ENCODE assay signal across 10 cellular contexts in the genomic region with DNA sequence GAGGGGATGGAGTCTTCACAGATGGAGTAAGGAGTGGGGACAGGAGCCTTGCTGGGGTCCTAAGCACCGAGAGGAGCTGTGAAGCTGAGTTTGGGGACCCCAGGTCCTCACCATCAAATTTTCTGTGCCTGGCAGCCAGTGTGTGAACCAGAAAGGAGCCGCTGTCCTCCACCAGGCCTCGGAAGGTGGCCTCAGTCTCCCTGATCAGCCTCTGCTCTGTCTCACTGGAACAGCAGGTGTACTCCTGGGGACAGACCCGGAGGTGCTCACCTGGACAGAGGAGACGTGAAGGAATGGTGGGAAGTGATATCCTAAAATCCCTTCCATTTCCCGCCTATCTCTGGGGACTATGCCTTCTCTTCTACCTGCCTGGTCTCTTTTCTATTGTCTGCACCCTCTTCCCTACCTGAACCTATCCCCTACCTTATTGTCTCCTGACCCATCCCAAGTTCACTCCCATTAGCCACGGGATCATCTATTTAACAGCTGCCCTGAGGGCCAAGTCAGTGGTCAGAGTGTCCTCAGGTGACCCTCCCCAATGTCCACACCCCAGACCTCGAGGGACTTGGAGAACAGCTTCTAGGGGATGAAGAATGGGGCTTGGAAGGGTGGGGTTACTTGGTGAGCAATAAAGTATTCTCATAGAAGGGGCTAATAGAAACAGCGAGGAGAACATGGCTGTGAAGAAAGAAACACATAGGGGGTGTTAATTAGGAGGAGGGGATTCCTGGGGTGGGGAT. TPM values are rescaled to one million over a fixed set of nuclear protein-coding genes. Genes with fewer than 3 reads are reported as not detected.
DNase-seq lines count a peak whose midpoint lies in the region; ATAC-seq, FAIRE-seq and TF ChIP-seq lines count a peak whose summit lies in the region.
"Had no signal": no experiment of that assay in that cellular context is flagged by ENCODE, and none has a peak within 500 bp of the region (broad histone marks: within the 10 kb centered on the region; RNA-seq: fewer than 3 reads in every experiment).

No MANE protein-coding gene starts in this region.

- SMC1A ChIA-PET in GM12878 (lab: Charles Lee; ENCODE audit: uncharacterized antibody, unreplicated experiment): interaction anchor here (0.6 to 1.1 kb wide), 2 partner anchors 15 to 99 kb away, joined by 3 to 4 read pairs; no protein-coding TSS in a partner anchor

- no peak for TF ChIP-seq RAD21 in GM12878 (IDR thresholded peaks at IDR 0.05; ENCODE audit: insufficient read depth, low read depth, low read length)

- TF ChIP-seq EP300 in GM12878 (IDR thresholded peaks at IDR 0.05; ENCODE audit: borderline replicate concordance in 1 of 2, control insufficient read depth in 1 of 2, low read depth in 2 of 2, low read length in 2 of 2): no peak

- intact Hi-C loops in GM12878 (cut with micrococcal nuclease; ENCODE audit: unreplicated experiment): loop anchor here (5.0 kb wide), 1 partner anchor 41 kb away; the partner anchor contains the start of gene PVRIG
- intact Hi-C loops in lower leg skin (cut with DNase I; ENCODE audit: low total_unique reads): no loop called here

- CTCF ChIA-PET in BJ (lab: Yijun Ruan, JAX) (interaction anchor here (1.4 kb wide), 1 partner anchor 15 kb away, joined by 3 read pairs; no protein-coding TSS in a partner anchor), GM12878 (lab: Yijun Ruan, JAX) (interaction anchor here (1.0 to 4.3 kb wide), 3 partner anchors 13 to 44 kb away, joined by 3 to 36 read pairs (median 7); no protein-coding TSS in a partner anchor)

- H3K27ac ChIP-seq in HUES6 (ENCODE audit: low read depth, low read length) (no peak overlapping the region), GM12878 (ENCODE audit: control insufficient read depth, insufficient read depth) (no peak overlapping the region)

- ATAC-seq in GM12878: no peak

- TF ChIP-seq CTCF in BJ (IDR thresholded peaks at IDR 0.05; ENCODE audit: insufficient read depth, low read depth, low read length) (no peak), GM12878 (IDR thresholded peaks at IDR 0.05 in 2 of 3, conservative IDR thresholded peaks at IDR 0.05 in 1 of 3; ENCODE audit: control insufficient read depth in 2 of 3, extremely low read depth in 1 of 3, insufficient read depth in 1 of 3, low read depth in 3 of 3, low read length in 3 of 3) (no peak), lower leg skin (IDR thresholded peaks at IDR 0.05) (no peak)

- H3K9ac ChIP-seq in HUES6 (ENCODE audit: low read length) (no peak overlapping the region), GM12878 (ENCODE audit: control insufficient read depth, insufficient read depth, low read length) (no peak overlapping the region)

- H3K27me3 ChIP-seq in BJ (ENCODE audit: control insufficient read depth, insufficient read depth, low read length) (no peaks in the 10 kb centered on the region), HUES6 (ENCODE audit: control insufficient read depth, insufficient read depth, low read length) (peaks cover 20% of the 10 kb centered on the region), GM12878 (replicated peaks in 1 of 2; ENCODE audit: control insufficient read depth in 2 of 2, insufficient read depth in 2 of 2, low read length in 1 of 2) (peaks cover 0 to 4% of the 10 kb centered on the region in 2 experiments; a peak in 1 of 4 replicates)

- RAD21 ChIA-PET in GM12878 (lab: Charles Lee; ENCODE audit: unreplicated experiment): no interaction called here

- in situ Hi-C loops in GM12878 (cut with MboI): no loop called here

- TF ChIP-seq POLR2A in GM12878 (IDR thresholded peaks at IDR 0.05; ENCODE audit: low read depth, low read length) (no peak), lower leg skin (IDR thresholded peaks at IDR 0.05) (no peak), GM12891 (IDR thresholded peaks at IDR 0.05; ENCODE audit: low read depth, low read length) (no peak)

- H2AFZ ChIP-seq in GM12878 (ENCODE audit: control insufficient read depth, low read depth, low read length): no peak overlapping the region

- peaks cover 6% of the 10 kb centered on the region for H3K4me1 ChIP-seq in HUES6 (ENCODE audit: control insufficient read depth, insufficient read depth, low read length)
- peaks cover 11% of the 10 kb centered on the region for H3K4me1 ChIP-seq in GM12878 (ENCODE audit: control insufficient read depth, insufficient read depth, low read length)

- DNase-seq in BJ (ENCODE audit: low read depth): no peak
- no peak for DNase-seq in GM12878 (ENCODE audit: low read depth, low spot score)
- peak; percentile 63 for DNase-seq in myocyte (ENCODE audit: low read depth)
- no peak for DNase-seq in lower leg skin (ENCODE audit: low spot score in 2 of 2)
- DNase-seq in GM12891 (ENCODE audit: insufficient read length, low spot score): no peak
- no peak for DNase-seq in NOMO-1 (lab: John Stamatoyannopoulos, UW; ENCODE audit: unreplicated experiment in 2 of 2)
- no peak for DNase-seq in cortex of kidney (lab: John Stamatoyannopoulos, UW)
- DNase-seq: NCI-H1417 treated with DMSO at 0.1 percent for 48 hours; stimulated activated naive CD4-positive, alpha-beta T cell treated with Interleukin-2 at 50 U/mL for 16 hours had no signal

- H3K4me3 ChIP-seq in BJ (ENCODE audit: low read depth, low read length) (peak overlapping the region; percentile 49), HUES6 (ENCODE audit: low read depth, low read length) (peak overlapping the region; percentile 79), GM12878 (no peak overlapping the region; the same call in 1 of the 2 replicates), lower leg skin (ENCODE audit: low read depth, poor library complexity, severe bottlenecking) (no peak overlapping the region)

- WGBS in GM12878 (ENCODE audit: insufficient coverage, insufficient replicate concordance, low lambda C conversion rate, missing lambda C conversion rate): 35% methylated on average over 9 of the region's 9 CpGs
- WGBS in lower leg skin, 2 donors: 68 to 72% methylated on average over 9 of the region's 9 CpGs

- peak overlapping the region; percentile 98 for H3K4me2 ChIP-seq in GM12878 (ENCODE audit: control insufficient read depth, insufficient read depth)

- H3K9me3 ChIP-seq in HUES6 (ENCODE audit: control insufficient read depth, insufficient read depth, low read depth, low read length) (no peaks in the 10 kb centered on the region), GM12878 (replicated peaks; ENCODE audit: control insufficient read depth, insufficient read depth, low read length) (no peaks in the 10 kb centered on the region)

- no peak for FAIRE-seq in GM12878 (lab: Jason Lieb, UNC)
- no peak for FAIRE-seq in GM12891 (lab: Jason Lieb, UNC)

- H4K20me1 ChIP-seq in GM12878 (ENCODE audit: control insufficient read depth, insufficient read depth): no peaks in the 10 kb centered on the region

- POLR2A ChIA-PET in BJ (lab: Charles Lee) (interaction anchor here (0.6 kb wide), 1 partner anchor 66 kb away, joined by 15 read pairs; no protein-coding TSS in a partner anchor), GM12878 (lab: Charles Lee) (interaction anchor here (1.4 kb wide), 1 partner anchor 9 kb away, joined by 3 read pairs; no protein-coding TSS in a partner anchor)

- no TSS peak for BruUV-seq in GM12878 (replicated peaks; lab: Mats Ljungman, UMichigan)

- H3K36me3 ChIP-seq in BJ (ENCODE audit: control insufficient read depth, insufficient read depth, low read length) (no peaks in the 10 kb centered on the region), HUES6 (ENCODE audit: control insufficient read depth, insufficient read depth, low read length) (peaks cover 25% of the 10 kb centered on the region; the same call in 1 of the 2 replicates), GM12878 (ENCODE audit: control insufficient read depth in 2 of 2, insufficient read depth in 2 of 2, low read length in 1 of 2) (no peaks in the 10 kb centered on the region)

- H3K79me2 ChIP-seq in GM12878 (ENCODE audit: control insufficient read depth, insufficient read depth, low read length): no peaks in the 10 kb centered on the region

RNA-seq across cellular contexts. Expression of gene GPC2, which starts 0.9 kb away (rescaled TPM):
- polyA plus RNA-seq in BJ (2011; rRNA removed): 1.3 and 1.9 TPM in 2 replicates
- polyA minus RNA-seq in BJ (2011; rRNA and poly(A)+ RNA removed): 0.71 and 1.3 TPM in 2 replicates
- total RNA-seq in GM12878 (2013; cell fraction: nucleolus; rRNA removed): 4.9 and 6.6 TPM in 2 replicates
- total RNA-seq in GM12878 (2014; rRNA removed): 3.0 and 3.9 TPM in 2 replicates
- 0.85 and 0.92 TPM in 2 replicates for total RNA-seq in GM12878 (2014; rRNA removed; fragmentation: Illumina TruSeq; extraction: Trizol)
- 3.9 and 5.1 TPM in 2 replicates for total RNA-seq in GM12878 (2021)
- polyA plus RNA-seq in GM12878 (2011; ENCODE audit: low read depth): 1.6 TPM
- polyA plus RNA-seq in GM12878 (2011; rRNA removed): 0.45 and 0.65 TPM in 2 replicates
- 1.0 and 1.7 TPM in 2 replicates for polyA plus RNA-seq in GM12878 (2011; cell fraction: cytosol; rRNA removed)
- polyA plus RNA-seq in GM12878 (2011; cell fraction: nucleus; rRNA removed): 4.8 and 5.6 TPM in 2 replicates
- 1.3 and 1.4 TPM in 2 replicates for polyA plus RNA-seq in GM12878 (2012)
- 0.24 and 0.98 TPM in 2 replicates for polyA plus RNA-seq in GM12878 (2014; fragmentation: Illumina TruSeq; extraction: Trizol)
- polyA plus RNA-seq in GM12878 (2014; fragmentation: Nextera tagmentation; extraction: Ambion mirVana): under 1 TPM; 0.19 to 0.24 TPM
- polyA plus RNA-seq in GM12878 (2014; rRNA removed): 4.3 and 6.3 TPM in 2 replicates
- under 1 TPM; 0.48 to 0.68 TPM for polyA plus RNA-seq in GM12878 (2016; fragmentation: Nextera tagmentation; extraction: Ambion mirVana)
- polyA minus RNA-seq in GM12878 (2011; rRNA and poly(A)+ RNA removed): 0.22 and 1.0 TPM in 2 replicates
- polyA minus RNA-seq in GM12878 (2011; cell fraction: cytosol; rRNA and poly(A)+ RNA removed): 0.83 and 1.7 TPM in 2 replicates
- polyA minus RNA-seq in GM12878 (2011; cell fraction: nucleus; rRNA and poly(A)+ RNA removed): 2.4 and 3.5 TPM in 2 replicates
- 60.4 and 65.3 TPM in 2 replicates for total RNA-seq in myocyte
- polyA plus RNA-seq in myocyte (2012): 30.4 TPM
- 10 to 100 TPM in 3 of 4 donors, 1 to 10 TPM in 1; 7.3 to 27.4 (median 11.8) TPM for total RNA-seq in lower leg skin
- 1.4 TPM for polyA plus RNA-seq in GM12891 (2012; ENCODE audit: low read depth, missing spikeins)

RNA-seq across cellular contexts. Expression of gene STAG3, which starts 1.5 kb away (rescaled TPM):
- 0.44 and 0.61 TPM in 2 replicates for polyA plus RNA-seq in BJ (2011; rRNA removed)
- 0.62 and 0.95 TPM in 2 replicates for polyA minus RNA-seq in BJ (2011; rRNA and poly(A)+ RNA removed)
- total RNA-seq in GM12878 (2013; cell fraction: nucleolus; rRNA removed): 33.8 and 37.8 TPM in 2 replicates
- total RNA-seq in GM12878 (2014; rRNA removed): 101 and 122 TPM in 2 replicates
- 123 and 133 TPM in 2 replicates for total RNA-seq in GM12878 (2014; rRNA removed; fragmentation: Illumina TruSeq; extraction: Trizol)
- total RNA-seq in GM12878 (2021): 78.7 and 81.7 TPM in 2 replicates
- polyA plus RNA-seq in GM12878 (2011; ENCODE audit: low read depth): 221 TPM
- polyA plus RNA-seq in GM12878 (2011; rRNA removed): 73.0 and 90.4 TPM in 2 replicates
- polyA plus RNA-seq in GM12878 (2011; cell fraction: cytosol; rRNA removed): 47.6 and 55.0 TPM in 2 replicates
- 22.6 and 31.0 TPM in 2 replicates for polyA plus RNA-seq in GM12878 (2011; cell fraction: nucleus; rRNA removed)
- polyA plus RNA-seq in GM12878 (2012): 158 and 173 TPM in 2 replicates
- 178 and 192 TPM in 2 replicates for polyA plus RNA-seq in GM12878 (2014; fragmentation: Illumina TruSeq; extraction: Trizol)
- 100 to 1,000 TPM; 281 to 306 TPM for polyA plus RNA-seq in GM12878 (2014; fragmentation: Nextera tagmentation; extraction: Ambion mirVana)
- 112 and 153 TPM in 2 replicates for polyA plus RNA-seq in GM12878 (2014; rRNA removed)
- 100 to 1,000 TPM; 112 to 116 TPM for polyA plus RNA-seq in GM12878 (2016; fragmentation: Nextera tagmentation; extraction: Ambion mirVana)
- 14.5 and 19.5 TPM in 2 replicates for polyA minus RNA-seq in GM12878 (2011; rRNA and poly(A)+ RNA removed)
- 5.3 and 6.7 TPM in 2 replicates for polyA minus RNA-seq in GM12878 (2011; cell fraction: cytosol; rRNA and poly(A)+ RNA removed)
- 12.2 and 15.6 TPM in 2 replicates for polyA minus RNA-seq in GM12878 (2011; cell fraction: nucleus; rRNA and poly(A)+ RNA removed)
- 0.31 TPM in 1 of 2 replicates, not detected in the other for total RNA-seq in myocyte
- 4.4 TPM for polyA plus RNA-seq in myocyte (2012)
- 1 to 10 TPM in 2 of 4 donors, under 1 TPM in 2; 0.34 to 1.8 (median 1.0) TPM for total RNA-seq in lower leg skin
- polyA plus RNA-seq in GM12891 (2012; ENCODE audit: low read depth, missing spikeins): 278 TPM

RNA-seq across cellular contexts. Expression of gene GAL3ST4, which starts 7.8 kb away (rescaled TPM):
- 8.1 and 12.1 TPM in 2 replicates for polyA plus RNA-seq in BJ (2011; rRNA removed)
- 4.1 and 6.2 TPM in 2 replicates for polyA minus RNA-seq in BJ (2011; rRNA and poly(A)+ RNA removed)
- 1.4 and 2.9 TPM in 2 replicates for total RNA-seq in GM12878 (2013; cell fraction: nucleolus; rRNA removed)
- 0.98 and 1.1 TPM in 2 replicates for total RNA-seq in GM12878 (2014; rRNA removed)
- total RNA-seq in GM12878 (2014; rRNA removed; fragmentation: Illumina TruSeq; extraction: Trizol): 0.83 and 1.1 TPM in 2 replicates
- 1.3 and 2.0 TPM in 2 replicates for total RNA-seq in GM12878 (2021)
- 1.2 TPM for polyA plus RNA-seq in GM12878 (2011; ENCODE audit: low read depth)
- 0.66 and 1.2 TPM in 2 replicates for polyA plus RNA-seq in GM12878 (2011; rRNA removed)
- 1.6 and 2.1 TPM in 2 replicates for polyA plus RNA-seq in GM12878 (2011; cell fraction: cytosol; rRNA removed)
- 2.6 and 2.7 TPM in 2 replicates for polyA plus RNA-seq in GM12878 (2011; cell fraction: nucleus; rRNA removed)
- polyA plus RNA-seq in GM12878 (2012): 2.2 and 2.5 TPM in 2 replicates
- 1.6 and 2.3 TPM in 2 replicates for polyA plus RNA-seq in GM12878 (2014; fragmentation: Illumina TruSeq; extraction: Trizol)
- polyA plus RNA-seq in GM12878 (2014; fragmentation: Nextera tagmentation; extraction: Ambion mirVana): under 1 TPM; 0.29 to 0.55 TPM
- polyA plus RNA-seq in GM12878 (2014; rRNA removed): 2.8 TPM in 2 replicates
- polyA plus RNA-seq in GM12878 (2016; fragmentation: Nextera tagmentation; extraction: Ambion mirVana): 1 to 10 TPM; 4.9 to 6.1 TPM
- polyA minus RNA-seq in GM12878 (2011; rRNA and poly(A)+ RNA removed): 0.88 and 1.3 TPM in 2 replicates
- 0.73 and 1.5 TPM in 2 replicates for polyA minus RNA-seq in GM12878 (2011; cell fraction: cytosol; rRNA and poly(A)+ RNA removed)
- 0.36 and 0.67 TPM in 2 replicates for polyA minus RNA-seq in GM12878 (2011; cell fraction: nucleus; rRNA and poly(A)+ RNA removed)
- 4.4 and 4.8 TPM in 2 replicates for total RNA-seq in myocyte
- polyA plus RNA-seq in myocyte (2012): 3.6 TPM
- total RNA-seq in lower leg skin: 10 to 100 TPM; 25.3 to 36.1 (median 27.2) TPM
- polyA plus RNA-seq in GM12891 (2012; ENCODE audit: low read depth, missing spikeins): 3.1 TPM

RNA-seq across cellular contexts. Expression of gene TRAPPC14, which starts 17.7 kb away (rescaled TPM):
- polyA plus RNA-seq in BJ (2011; rRNA removed): 3.2 and 5.8 TPM in 2 replicates
- 4.8 and 8.2 TPM in 2 replicates for polyA minus RNA-seq in BJ (2011; rRNA and poly(A)+ RNA removed)
- 15.4 and 27.3 TPM in 2 replicates for total RNA-seq in GM12878 (2013; cell fraction: nucleolus; rRNA removed)
- total RNA-seq in GM12878 (2014; rRNA removed): 17.3 and 18.2 TPM in 2 replicates
- 7.5 and 7.6 TPM in 2 replicates for total RNA-seq in GM12878 (2014; rRNA removed; fragmentation: Illumina TruSeq; extraction: Trizol)
- total RNA-seq in GM12878 (2021): 22.3 and 24.7 TPM in 2 replicates
- 10.8 TPM for polyA plus RNA-seq in GM12878 (2011; ENCODE audit: low read depth)
- 1.8 and 4.2 TPM in 2 replicates for polyA plus RNA-seq in GM12878 (2011; rRNA removed)
- polyA plus RNA-seq in GM12878 (2011; cell fraction: cytosol; rRNA removed): 5.4 and 6.4 TPM in 2 replicates
- 52.5 and 85.1 TPM in 2 replicates for polyA plus RNA-seq in GM12878 (2011; cell fraction: nucleus; rRNA removed)
- polyA plus RNA-seq in GM12878 (2012): 10.9 and 15.1 TPM in 2 replicates
- polyA plus RNA-seq in GM12878 (2014; fragmentation: Illumina TruSeq; extraction: Trizol): 7.5 and 10.8 TPM in 2 replicates
- polyA plus RNA-seq in GM12878 (2014; fragmentation: Nextera tagmentation; extraction: Ambion mirVana): 1 to 10 TPM in 1 of 2 experiments, under 1 TPM in 1; 0.21 to 1.3 TPM
- polyA plus RNA-seq in GM12878 (2014; rRNA removed): 17.3 and 22.3 TPM in 2 replicates
- polyA plus RNA-seq in GM12878 (2016; fragmentation: Nextera tagmentation; extraction: Ambion mirVana): 1 to 10 TPM; 7.3 TPM
- 2.6 and 8.6 TPM in 2 replicates for polyA minus RNA-seq in GM12878 (2011; rRNA and poly(A)+ RNA removed)
- polyA minus RNA-seq in GM12878 (2011; cell fraction: cytosol; rRNA and poly(A)+ RNA removed): 1.7 and 3.1 TPM in 2 replicates
- 15.1 and 23.3 TPM in 2 replicates for polyA minus RNA-seq in GM12878 (2011; cell fraction: nucleus; rRNA and poly(A)+ RNA removed)
- 11.2 and 12.7 TPM in 2 replicates for total RNA-seq in myocyte
- 20.5 TPM for polyA plus RNA-seq in myocyte (2012)
- total RNA-seq in lower leg skin: 10 to 100 TPM; 20.8 to 46.5 (median 25.2) TPM
- 12.7 TPM for polyA plus RNA-seq in GM12891 (2012; ENCODE audit: low read depth, missing spikeins)

RNA-seq across cellular contexts. Expression of gene LAMTOR4, which starts 27.5 kb away (rescaled TPM):
- 125 and 193 TPM in 2 replicates for polyA plus RNA-seq in BJ (2011; rRNA removed)
- polyA minus RNA-seq in BJ (2011; rRNA and poly(A)+ RNA removed): 29.0 and 41.1 TPM in 2 replicates
- total RNA-seq in GM12878 (2013; cell fraction: nucleolus; rRNA removed): 27.5 and 33.2 TPM in 2 replicates
- total RNA-seq in GM12878 (2014; rRNA removed): 184 and 186 TPM in 2 replicates
- 106 and 111 TPM in 2 replicates for total RNA-seq in GM12878 (2014; rRNA removed; fragmentation: Illumina TruSeq; extraction: Trizol)
- total RNA-seq in GM12878 (2021): 165 and 171 TPM in 2 replicates
- polyA plus RNA-seq in GM12878 (2011; ENCODE audit: low read depth): 187 TPM
- 104 and 204 TPM in 2 replicates for polyA plus RNA-seq in GM12878 (2011; rRNA removed)
- 525 and 552 TPM in 2 replicates for polyA plus RNA-seq in GM12878 (2011; cell fraction: cytosol; rRNA removed)
- 272 and 278 TPM in 2 replicates for polyA plus RNA-seq in GM12878 (2011; cell fraction: nucleus; rRNA removed)
- polyA plus RNA-seq in GM12878 (2012): 162 and 169 TPM in 2 replicates
- polyA plus RNA-seq in GM12878 (2014; fragmentation: Illumina TruSeq; extraction: Trizol): 24.1 and 73.4 TPM in 2 replicates
- 100 to 1,000 TPM; 188 to 262 TPM for polyA plus RNA-seq in GM12878 (2014; fragmentation: Nextera tagmentation; extraction: Ambion mirVana)
- polyA plus RNA-seq in GM12878 (2014; rRNA removed): 211 and 230 TPM in 2 replicates
- polyA plus RNA-seq in GM12878 (2016; fragmentation: Nextera tagmentation; extraction: Ambion mirVana): 100 to 1,000 TPM; 279 to 297 TPM
- 43.2 and 77.1 TPM in 2 replicates for polyA minus RNA-seq in GM12878 (2011; rRNA and poly(A)+ RNA removed)
- 26.6 and 26.8 TPM in 2 replicates for polyA minus RNA-seq in GM12878 (2011; cell fraction: cytosol; rRNA and poly(A)+ RNA removed)
- polyA minus RNA-seq in GM12878 (2011; cell fraction: nucleus; rRNA and poly(A)+ RNA removed): 18.1 and 32.1 TPM in 2 replicates
- total RNA-seq in myocyte: 117 and 139 TPM in 2 replicates
- polyA plus RNA-seq in myocyte (2012): 340 TPM
- total RNA-seq in lower leg skin: 100 to 1,000 TPM; 601 to 803 (median 717) TPM
- polyA plus RNA-seq in GM12891 (2012; ENCODE audit: low read depth, missing spikeins): 188 TPM

Comparison
In these comparisons a context has a peak if more than half of its experiments do, and no peak if none do; other contexts are left out.
1. H3K4me3 ChIP-seq: peak in BJ (single experiment) and HUES6 (single experiment); none in GM12878 (single experiment) and lower leg skin (single experiment).
2. RNA of gene STAG3, which starts 1.5 kb away (total RNA-seq): 33.8 to 133 TPM in GM12878; 0.34 to 1.8 TPM in lower leg skin and 0.31 TPM in myocyte; every median in the first group is over 10 times any median in the second.